Comparison of ENCODE assay signal across 11 cellular contexts in the genomic region with DNA sequence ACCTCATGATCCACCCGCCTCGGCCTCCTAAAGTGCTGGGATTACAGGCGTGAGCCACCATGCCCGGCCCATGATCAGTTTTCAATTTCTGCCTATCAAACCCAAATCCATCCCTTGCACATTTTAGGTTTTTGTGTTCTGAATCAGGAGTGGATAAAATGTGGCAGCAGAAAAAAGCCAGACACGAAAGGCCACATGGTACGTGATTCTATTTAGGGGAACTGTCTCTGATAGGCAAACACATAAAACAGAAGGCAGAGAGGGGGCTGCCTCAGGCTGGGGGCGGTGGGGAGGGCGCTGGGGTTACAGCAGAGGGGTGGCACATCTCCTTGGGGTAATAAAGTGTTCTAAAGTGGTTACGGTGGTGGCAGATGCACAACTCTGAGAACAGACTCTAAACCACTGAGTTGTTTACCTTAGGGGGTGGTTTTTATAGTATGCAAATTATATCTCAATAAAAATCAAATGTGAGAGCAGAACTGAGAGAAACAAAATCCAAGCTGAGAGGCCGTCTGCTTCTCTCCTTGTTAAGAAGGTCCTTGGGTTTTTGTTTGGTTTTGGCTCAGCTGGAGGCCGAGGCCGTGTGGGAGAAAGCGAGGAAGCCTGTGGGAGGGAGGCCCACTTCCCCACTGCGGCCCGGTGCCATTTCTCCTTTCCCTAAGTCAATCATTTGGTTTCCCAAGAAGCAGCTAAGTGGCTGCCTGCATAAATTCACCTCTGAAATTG.
DNase-seq lines count a peak whose midpoint lies in the region; TF ChIP-seq lines count a peak whose summit lies in the region.
"Had no signal": no experiment of that assay in that cellular context is flagged by ENCODE, and none has a peak within 500 bp of the region (broad histone marks: within the 10 kb centered on the region; RNA-seq: fewer than 3 reads in every experiment).

No MANE protein-coding gene starts in this region.

- H3K4me3 ChIP-seq in HEK293 (ENCODE audit: low read depth, low read length) (no peak overlapping the region), SK-N-MC (peak overlapping the region; percentile 69), hepatocyte (no peak overlapping the region), skeletal muscle tissue (ENCODE audit: low read length in 3 of 3) (no peak overlapping the region)
- H3K4me3 ChIP-seq: BLaER1, HAP-1 had no signal

- H3K79me2 ChIP-seq in hepatocyte = no peaks in the 10 kb centered on the region

- 54% methylated on average over 15 of the region's 15 CpGs for WGBS in hepatocyte (ENCODE audit: low lambda C conversion rate, missing lambda C conversion rate)

- H3K36me3 ChIP-seq in HEK293 (ENCODE audit: control insufficient read depth in 2 of 2, insufficient read depth in 1 of 2, low read length in 2 of 2) (no peaks in the 10 kb centered on the region), SK-N-MC (ENCODE audit: insufficient read depth, low read length) (no peaks in the 10 kb centered on the region), hepatocyte (replicated peaks; ENCODE audit: insufficient read depth, low read depth) (no peaks in the 10 kb centered on the region), skeletal muscle tissue (ENCODE audit: control insufficient read depth in 3 of 3, insufficient read depth in 3 of 3, low read length in 3 of 3) (no peaks in the 10 kb centered on the region)
- H3K36me3 ChIP-seq: BLaER1, HAP-1 had no signal

- H3K9me3 ChIP-seq in HEK293 (ENCODE audit: control insufficient read depth, insufficient read depth, low read depth, low read length) (no peaks in the 10 kb centered on the region), SK-N-MC (ENCODE audit: low read depth, low read length) (no peaks in the 10 kb centered on the region), hepatocyte (ENCODE audit: low read depth) (no peaks in the 10 kb centered on the region), skeletal muscle tissue (ENCODE audit: control insufficient read depth in 3 of 3, low read length in 3 of 3) (no peaks in the 10 kb centered on the region)
- H3K9me3 ChIP-seq: BLaER1, HAP-1 had no signal

- POLR2A ChIA-PET in HEK293 (lab: Yijun Ruan, JAX) = no interaction called here

- H3K27ac ChIP-seq in HEK293 (ENCODE audit: extremely low read depth, low read depth, low read length) (no peak overlapping the region), SK-N-MC (peak overlapping the region; percentile 50; the same call in 1 of the 2 replicates), hepatocyte (peak overlapping the region; percentile 94), skeletal muscle tissue (ENCODE audit: low read depth, low read length) (peak overlapping the region; percentile 87)
- H3K27ac ChIP-seq: BLaER1 had no signal

- peak overlapping the region; percentile 20 for H3K4me2 ChIP-seq in hepatocyte
- H3K4me2 ChIP-seq: BLaER1 had no signal

- no peaks in the 10 kb centered on the region for H3K27me3 ChIP-seq in hepatocyte
- no peaks in the 10 kb centered on the region for H3K27me3 ChIP-seq in skeletal muscle tissue (ENCODE audit: control insufficient read depth in 3 of 3, insufficient read depth in 3 of 3, low read length in 3 of 3)
- H3K27me3 ChIP-seq: BLaER1 had no signal

- peak overlapping the region; percentile 50 for H2AFZ ChIP-seq in hepatocyte

- H3K4me1 ChIP-seq in HEK293 (ENCODE audit: control insufficient read depth, insufficient read depth, low read length) = peaks cover 6% of the 10 kb centered on the region; the same call in 1 of the 2 replicates
- peaks cover 59% of the 10 kb centered on the region for H3K4me1 ChIP-seq in hepatocyte (ENCODE audit: insufficient read depth)
- H3K4me1 ChIP-seq in skeletal muscle tissue (ENCODE audit: control insufficient read depth in 3 of 3, insufficient read depth in 3 of 3, low read length in 3 of 3) = peaks cover 11 to 18% (median 15%) of the 10 kb centered on the region in 3 donors
- H3K4me1 ChIP-seq: BLaER1, HAP-1 had no signal

- intact Hi-C loops in head of caudate nucleus (cut with DNase I) = no loop called here

- no peak for TF ChIP-seq CTCF in HEK293 (tag by site-specific recombination; IDR thresholded peaks at IDR 0.05)
- no peak for TF ChIP-seq CTCF in hepatocyte (IDR thresholded peaks at IDR 0.05; ENCODE audit: poor library complexity)

- CTCF ChIA-PET in HEK293 (lab: Yijun Ruan, JAX) = no interaction called here

- no peak overlapping the region for H3K9ac ChIP-seq in SK-N-MC (ENCODE audit: insufficient read length)
- H3K9ac ChIP-seq in skeletal muscle tissue (ENCODE audit: low read depth in 1 of 3, low read length in 3 of 3) = no peak overlapping the region
- H3K9ac ChIP-seq: BLaER1 had no signal

- H4K20me1 ChIP-seq in hepatocyte (ENCODE audit: insufficient read depth, poor library complexity, severe bottlenecking) = no peaks in the 10 kb centered on the region
- H4K20me1 ChIP-seq: BLaER1 had no signal

- DNase-seq in SK-N-MC (ENCODE audit: low read depth, low spot score) (peak; percentile 55), hepatocyte (ENCODE audit: low spot score) (no peak), ecto neural progenitor cell (ENCODE audit: low spot score) (no peak), head of caudate nucleus (no peak)
- no peak for DNase-seq in activated CD4-positive, alpha-beta T cell treated with anti-CD3 and anti-CD28 coated beads for 1 hour
- DNase-seq in stimulated activated naive CD4-positive, alpha-beta T cell treated with Interleukin-2 at 50 U/mL for 16 hours (lab: John Stamatoyannopoulos, UW) = no peak
- DNase-seq: foreskin fibroblast had no signal

- H3K9me2 ChIP-seq in hepatocyte (replicated peaks; ENCODE audit: insufficient read depth) = no peaks in the 10 kb centered on the region

TF ChIP-seq in HEK293, 187 proteins besides CTCF, POLR2A, EP300 and RAD21 (continues in another document):
- TF ChIP-seq, protein P1, sequence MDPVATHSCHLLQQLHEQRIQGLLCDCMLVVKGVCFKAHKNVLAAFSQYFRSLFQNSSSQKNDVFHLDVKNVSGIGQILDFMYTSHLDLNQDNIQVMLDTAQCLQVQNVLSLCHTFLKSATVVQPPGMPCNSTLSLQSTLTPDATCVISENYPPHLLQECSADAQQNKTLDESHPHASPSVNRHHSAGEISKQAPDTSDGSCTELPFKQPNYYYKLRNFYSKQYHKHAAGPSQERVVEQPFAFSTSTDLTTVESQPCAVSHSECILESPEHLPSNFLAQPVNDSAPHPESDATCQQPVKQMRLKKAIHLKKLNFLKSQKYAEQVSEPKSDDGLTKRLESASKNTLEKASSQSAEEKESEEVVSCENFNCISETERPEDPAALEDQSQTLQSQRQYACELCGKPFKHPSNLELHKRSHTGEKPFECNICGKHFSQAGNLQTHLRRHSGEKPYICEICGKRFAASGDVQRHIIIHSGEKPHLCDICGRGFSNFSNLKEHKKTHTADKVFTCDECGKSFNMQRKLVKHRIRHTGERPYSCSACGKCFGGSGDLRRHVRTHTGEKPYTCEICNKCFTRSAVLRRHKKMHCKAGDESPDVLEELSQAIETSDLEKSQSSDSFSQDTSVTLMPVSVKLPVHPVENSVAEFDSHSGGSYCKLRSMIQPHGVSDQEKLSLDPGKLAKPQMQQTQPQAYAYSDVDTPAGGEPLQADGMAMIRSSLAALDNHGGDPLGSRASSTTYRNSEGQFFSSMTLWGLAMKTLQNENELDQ (tag by site-specific recombination; IDR thresholded peaks at IDR 0.05; ENCODE audit: low read depth) = no peak
- TF ChIP-seq ZNF157 (tag by site-specific recombination; IDR thresholded peaks at IDR 0.05) (no peak), ZFHX2 (tag by site-specific recombination; conservative IDR thresholded peaks at IDR 0.05) (peak; percentile 86), ZNF530 (tag by site-specific recombination; IDR thresholded peaks at IDR 0.05; ENCODE audit: low read depth) (no peak), ZNF561 (tag by site-specific recombination; IDR thresholded peaks at IDR 0.05; ENCODE audit: borderline replicate concordance) (no peak), ZIC2 (tag by site-specific recombination; IDR thresholded peaks at IDR 0.05) (peak; percentile 93), HOXD13 (CRISPR knock-in tag; IDR thresholded peaks at IDR 0.05; ENCODE audit: borderline replicate concordance) (no peak), GLIS1 (tag by site-specific recombination; IDR thresholded peaks at IDR 0.05) (peak; percentile 88), ZNF596 (tag by site-specific recombination; IDR thresholded peaks at IDR 0.05) (no peak), OSR2 (tag by site-specific recombination; IDR thresholded peaks at IDR 0.05) (no peak), ZNF555 (tag by site-specific recombination; conservative IDR thresholded peaks at IDR 0.05) (no peak), ZNF785 (tag by site-specific recombination; IDR thresholded peaks at IDR 0.05) (no peak), TCF7L2 (IDR thresholded peaks at IDR 0.05; ENCODE audit: borderline replicate concordance, low read depth, low read length) (no peak)
- TF ChIP-seq, protein P2, sequence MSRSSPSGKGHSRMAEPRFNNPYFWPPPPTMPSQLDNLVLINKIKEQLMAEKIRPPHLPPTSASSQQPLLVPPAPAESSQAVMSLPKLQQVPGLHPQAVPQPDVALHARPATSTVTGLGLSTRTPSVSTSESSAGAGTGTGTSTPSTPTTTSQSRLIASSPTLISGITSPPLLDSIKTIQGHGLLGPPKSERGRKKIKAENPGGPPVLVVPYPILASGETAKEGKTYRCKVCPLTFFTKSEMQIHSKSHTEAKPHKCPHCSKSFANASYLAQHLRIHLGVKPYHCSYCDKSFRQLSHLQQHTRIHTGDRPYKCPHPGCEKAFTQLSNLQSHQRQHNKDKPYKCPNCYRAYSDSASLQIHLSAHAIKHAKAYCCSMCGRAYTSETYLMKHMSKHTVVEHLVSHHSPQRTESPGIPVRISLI (tag by site-specific recombination; IDR thresholded peaks at IDR 0.05) = no peak
- TF ChIP-seq, protein P3, sequence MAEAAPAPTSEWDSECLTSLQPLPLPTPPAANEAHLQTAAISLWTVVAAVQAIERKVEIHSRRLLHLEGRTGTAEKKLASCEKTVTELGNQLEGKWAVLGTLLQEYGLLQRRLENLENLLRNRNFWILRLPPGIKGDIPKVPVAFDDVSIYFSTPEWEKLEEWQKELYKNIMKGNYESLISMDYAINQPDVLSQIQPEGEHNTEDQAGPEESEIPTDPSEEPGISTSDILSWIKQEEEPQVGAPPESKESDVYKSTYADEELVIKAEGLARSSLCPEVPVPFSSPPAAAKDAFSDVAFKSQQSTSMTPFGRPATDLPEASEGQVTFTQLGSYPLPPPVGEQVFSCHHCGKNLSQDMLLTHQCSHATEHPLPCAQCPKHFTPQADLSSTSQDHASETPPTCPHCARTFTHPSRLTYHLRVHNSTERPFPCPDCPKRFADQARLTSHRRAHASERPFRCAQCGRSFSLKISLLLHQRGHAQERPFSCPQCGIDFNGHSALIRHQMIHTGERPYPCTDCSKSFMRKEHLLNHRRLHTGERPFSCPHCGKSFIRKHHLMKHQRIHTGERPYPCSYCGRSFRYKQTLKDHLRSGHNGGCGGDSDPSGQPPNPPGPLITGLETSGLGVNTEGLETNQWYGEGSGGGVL (tag by site-specific recombination; IDR thresholded peaks at IDR 0.05) = peak; percentile 38
